In the genomic region with DNA sequence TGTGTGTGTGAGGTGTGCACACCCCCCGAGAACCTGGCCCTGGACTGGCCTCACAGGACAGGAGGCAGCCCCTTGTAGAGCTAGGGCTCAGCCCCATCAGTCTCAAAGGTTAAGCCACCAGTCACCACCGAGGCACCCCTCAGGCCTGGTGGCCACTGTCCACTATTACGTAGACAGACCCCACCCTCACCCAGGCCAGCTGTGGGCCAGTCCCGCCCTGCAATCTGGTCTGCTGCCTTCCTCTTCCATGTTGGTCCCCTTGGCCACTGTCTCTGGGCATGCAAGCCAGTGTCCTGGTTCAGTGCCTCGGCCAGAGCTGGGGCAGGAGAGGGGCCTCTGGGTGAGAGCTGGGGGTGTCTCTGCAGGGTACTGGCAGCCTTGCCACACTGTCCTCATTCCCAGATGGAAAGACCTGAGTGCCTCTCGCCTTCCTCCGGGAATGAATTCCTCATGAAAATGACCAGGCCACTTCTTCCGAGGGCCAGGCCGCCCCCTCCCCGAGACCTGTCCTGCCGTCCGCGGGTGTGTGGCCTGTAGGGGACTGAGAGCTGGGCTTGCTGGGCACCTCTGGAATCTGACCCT, we compare ENCODE assay signal across 7 cellular contexts. TPM values are rescaled to one million over a fixed set of nuclear protein-coding genes. Genes with fewer than 3 reads are reported as not detected.
DNase-seq lines count a peak whose midpoint lies in the region; FAIRE-seq and TF ChIP-seq lines count a peak whose summit lies in the region.

No MANE protein-coding gene starts in this region.

- no peak for FAIRE-seq in kidney (lab: Jason Lieb, UNC)

- intact Hi-C loops in kidney (cut with DNase I), result no loop called here

- H3K9ac ChIP-seq in adipocyte (ENCODE audit: low read length) (peak overlapping the region; percentile 93), kidney (ENCODE audit: low read length in 2 of 2) (peak overlapping the region in 1 of 2 donors; percentile 56)

- H3K4me3 ChIP-seq in Jurkat, Clone E6-1 (ENCODE audit: low read length), result peak overlapping the region; percentile 91
- H3K4me3 ChIP-seq in adipocyte (ENCODE audit: low read length) (peak overlapping the region; percentile 92), kidney (ENCODE audit: low read length in 2 of 2) (peak overlapping the region; percentile 5 to 79), H7 (ENCODE audit: insufficient read depth, low read depth, low read length) (no peak overlapping the region)

- no peak for DNase-seq in Jurkat, Clone E6-1 (ENCODE audit: low read depth, low spot score)
- DNase-seq in adipocyte (ENCODE audit: low read depth) (no peak), kidney (peak; percentile 76), substantia nigra (lab: John Stamatoyannopoulos, UW) (no peak), H7 (no peak), cortex of kidney (lab: John Stamatoyannopoulos, UW) (no peak), NCI-H69 (lab: John Stamatoyannopoulos, UW) (no peak)

- H3K36me3 ChIP-seq in adipocyte (ENCODE audit: control insufficient read depth, insufficient read depth, low read length, severe bottlenecking) (peaks cover 8% of the 10 kb centered on the region), kidney (ENCODE audit: control insufficient read depth in 1 of 2, insufficient read depth in 2 of 2, low read length in 2 of 2) (no peaks in the 10 kb centered on the region), H7 (replicated peaks; ENCODE audit: control insufficient read depth, insufficient read depth, low read length) (no peaks in the 10 kb centered on the region; the same call in 1 of the 2 replicates)

- no peaks in the 10 kb centered on the region for H3K27me3 ChIP-seq in adipocyte (replicated peaks; ENCODE audit: control insufficient read depth, insufficient read depth, low read length)
- H3K27me3 ChIP-seq in H7 (ENCODE audit: control insufficient read depth, insufficient read depth, low read length), result peaks cover 3% of the 10 kb centered on the region; the same call in 1 of the 2 replicates

- H3K9me3 ChIP-seq in adipocyte (ENCODE audit: control insufficient read depth, low read length) (no peaks in the 10 kb centered on the region), kidney (ENCODE audit: control insufficient read depth in 1 of 2, low read length in 2 of 2) (peaks cover 0 to 6% of the 10 kb centered on the region in 2 donors)

- TF ChIP-seq CTCF in kidney (IDR thresholded peaks at IDR 0.05; ENCODE audit: borderline replicate concordance, extremely low read depth, insufficient read depth), result no peak

- H3K27ac ChIP-seq in kidney (ENCODE audit: low read depth in 2 of 2, low read length in 2 of 2) (no peak overlapping the region), substantia nigra (ENCODE audit: low read depth, low read length, poor library complexity, severe bottlenecking) (peak overlapping the region; percentile 88)

- H3K4me1 ChIP-seq in adipocyte (ENCODE audit: control insufficient read depth, insufficient read depth, low read length), result peaks cover 16% of the 10 kb centered on the region
- H3K4me1 ChIP-seq in kidney (ENCODE audit: control insufficient read depth in 1 of 2, insufficient read depth in 1 of 2, low read depth in 1 of 2, low read length in 2 of 2), result peaks cover 5 to 13% of the 10 kb centered on the region in 2 donors

RNA-seq across cellular contexts. Expression of gene TEX22, which starts 0.9 kb away (rescaled TPM):
- 3.9 TPM for polyA plus RNA-seq in Jurkat, Clone E6-1 (2012; ENCODE audit: insufficient read depth, insufficient read length)
- 3.3 TPM for total RNA-seq in kidney
- 1.5 TPM for polyA plus RNA-seq in kidney (ENCODE audit: insufficient read depth, low read depth, low replicate concordance)
- total RNA-seq in H7 (2014; rRNA removed; shearing (Covaris generic)), result 0.42 and 1.1 TPM in 2 replicates

RNA-seq across cellular contexts. Expression of gene MTA1, which starts 22.2 kb away (rescaled TPM):
- 184 TPM for polyA plus RNA-seq in Jurkat, Clone E6-1 (2012; ENCODE audit: insufficient read depth, insufficient read length)
- total RNA-seq in kidney, result 112 TPM
- 30.4 TPM for polyA plus RNA-seq in kidney (ENCODE audit: insufficient read depth, low read depth, low replicate concordance)
- total RNA-seq in H7 (2014; rRNA removed; shearing (Covaris generic)), result 120 and 160 TPM in 2 replicates
